Comparison of ENCODE assay signal across 9 cellular contexts in genomic region chr3:129276385-129276784, GRCh38. TPM values are rescaled to one million over a fixed set of nuclear protein-coding genes. Genes with fewer than 3 reads are reported as not detected.
DNase-seq lines count a peak whose midpoint lies in the region; ATAC-seq and TF ChIP-seq lines count a peak whose summit lies in the region.
"Had no signal": no experiment of that assay in that cellular context is flagged by ENCODE, and none has a peak within 500 bp of the region (broad histone marks: within the 10 kb centered on the region; RNA-seq: fewer than 3 reads in every experiment).

No MANE protein-coding gene starts in this region.

- H3K36me3 Mint-ChIP-seq in activated CD4-positive, alpha-beta T cell treated with anti-CD3 and anti-CD28 coated beads, Interleukin-2, amount 10 ng/mL, durations not matched to agents 7 days and 5 days (ENCODE audit: low read depth), result peaks cover 63% of the 10 kb centered on the region
- peaks cover 4 to 74% (median 9%) of the 10 kb centered on the region in 3 donors for H3K36me3 Mint-ChIP-seq in naive thymus-derived CD8-positive, alpha-beta T cell
- peaks cover 70% of the 10 kb centered on the region for H3K36me3 Mint-ChIP-seq in activated T-helper 2 cell treated with anti-CD3 and anti-CD28 coated beads, Interferon-gamma antibody, Interleukin-2, Interleukin-4, amounts not matched to agents 10 μg/mL and 5 μg/mL and 100 μg/mL, durations not matched to agents 14 hours and 24 hours and 36 hours (ENCODE audit: low read depth)

- no TSS peak for BruUV-seq in PC-3 (replicated peaks; lab: Mats Ljungman, UMichigan)

- POLR2A ChIA-PET in activated CD4-positive, alpha-beta T cell treated with anti-CD3 and anti-CD28 coated beads, Interleukin-2, amount 10 ng/mL, durations not matched to agents 7 days and 5 days (lab: Charles Lee), result no interaction called here
- POLR2A ChIA-PET in naive thymus-derived CD8-positive, alpha-beta T cell (lab: Charles Lee), result interaction anchor here (0.6 to 5.0 kb wide), 4 partner anchors 38 to 552 kb away, joined by 3 to 151 read pairs (median 4); a partner anchor contains a TSS
- POLR2A ChIA-PET in PC-3 (lab: Charles Lee; ENCODE audit: unreplicated experiment), result no interaction called here

- no peaks in the 10 kb centered on the region for H3F3A ChIP-seq in PC-3 (ENCODE audit: low read length, unreplicated experiment)

- H3K4me1 Mint-ChIP-seq in activated CD4-positive, alpha-beta T cell treated with anti-CD3 and anti-CD28 coated beads, Interleukin-2, amount 10 ng/mL, durations not matched to agents 7 days and 5 days, result peaks cover 35% of the 10 kb centered on the region
- H3K4me1 Mint-ChIP-seq in naive thymus-derived CD8-positive, alpha-beta T cell, result peaks cover 20 to 47% (median 25%) of the 10 kb centered on the region in 4 donors
- peaks cover 24% of the 10 kb centered on the region for H3K4me1 Mint-ChIP-seq in activated T-helper 2 cell treated with anti-CD3 and anti-CD28 coated beads, Interferon-gamma antibody, Interleukin-2, Interleukin-4, amounts not matched to agents 10 μg/mL and 5 μg/mL and 100 μg/mL, durations not matched to agents 14 hours and 24 hours and 36 hours (ENCODE audit: low read depth)

- H3K27ac ChIP-seq in PC-3 (ENCODE audit: low read length), result no peak overlapping the region

- H3K27me3 ChIP-seq in PC-3 (ENCODE audit: low read length), result no peaks in the 10 kb centered on the region

- H3K27ac Mint-ChIP-seq in activated CD4-positive, alpha-beta T cell treated with anti-CD3 and anti-CD28 coated beads, Interleukin-2, amount 10 ng/mL, durations not matched to agents 7 days and 5 days, result no peak overlapping the region
- peak overlapping the region in 8 of 10 donors; percentile 40 to 78 (median 58) for H3K27ac Mint-ChIP-seq in naive thymus-derived CD8-positive, alpha-beta T cell
- no peak overlapping the region for H3K27ac Mint-ChIP-seq in activated T-helper 2 cell treated with anti-CD3 and anti-CD28 coated beads, Interferon-gamma antibody, Interleukin-2, Interleukin-4, amounts not matched to agents 10 μg/mL and 5 μg/mL and 100 μg/mL, durations not matched to agents 14 hours and 24 hours and 36 hours
- H3K27ac Mint-ChIP-seq: mesothelial cell of epicardium had no signal

- H3K4me1 ChIP-seq in PC-3 (ENCODE audit: insufficient read depth, low read length), result peaks cover 8% of the 10 kb centered on the region; the same call in 1 of the 2 replicates

- no peaks in the 10 kb centered on the region for H4K20me1 ChIP-seq in PC-3 (ENCODE audit: low read length)

- no peak overlapping the region for H3K4me3 ChIP-seq in PC-3 (ENCODE audit: low read length)

- no peak overlapping the region for H3K4me3 Mint-ChIP-seq in activated CD4-positive, alpha-beta T cell treated with anti-CD3 and anti-CD28 coated beads, Interleukin-2, amount 10 ng/mL, durations not matched to agents 7 days and 5 days
- peak overlapping the region in 2 of 10 donors; percentile 57 to 60 for H3K4me3 Mint-ChIP-seq in naive thymus-derived CD8-positive, alpha-beta T cell
- no peak overlapping the region for H3K4me3 Mint-ChIP-seq in activated T-helper 2 cell treated with anti-CD3 and anti-CD28 coated beads, Interferon-gamma antibody, Interleukin-2, Interleukin-4, amounts not matched to agents 10 μg/mL and 5 μg/mL and 100 μg/mL, durations not matched to agents 14 hours and 24 hours and 36 hours (ENCODE audit: low read depth)
- H3K4me3 Mint-ChIP-seq: mesothelial cell of epicardium had no signal

- H3K9me3 Mint-ChIP-seq in activated CD4-positive, alpha-beta T cell treated with anti-CD3 and anti-CD28 coated beads, Interleukin-2, amount 10 ng/mL, durations not matched to agents 7 days and 5 days, result no peaks in the 10 kb centered on the region
- H3K9me3 Mint-ChIP-seq in naive thymus-derived CD8-positive, alpha-beta T cell, result no peaks in the 10 kb centered on the region
- H3K9me3 Mint-ChIP-seq in activated T-helper 2 cell treated with anti-CD3 and anti-CD28 coated beads, Interferon-gamma antibody, Interleukin-2, Interleukin-4, amounts not matched to agents 10 μg/mL and 5 μg/mL and 100 μg/mL, durations not matched to agents 14 hours and 24 hours and 36 hours, result no peaks in the 10 kb centered on the region
- H3K9me3 Mint-ChIP-seq: mesothelial cell of epicardium had no signal

- H3K27me3 Mint-ChIP-seq in activated CD4-positive, alpha-beta T cell treated with anti-CD3 and anti-CD28 coated beads, Interleukin-2, amount 10 ng/mL, durations not matched to agents 7 days and 5 days, result no peaks in the 10 kb centered on the region
- no peaks in the 10 kb centered on the region for H3K27me3 Mint-ChIP-seq in naive thymus-derived CD8-positive, alpha-beta T cell
- no peaks in the 10 kb centered on the region for H3K27me3 Mint-ChIP-seq in activated T-helper 2 cell treated with anti-CD3 and anti-CD28 coated beads, Interferon-gamma antibody, Interleukin-2, Interleukin-4, amounts not matched to agents 10 μg/mL and 5 μg/mL and 100 μg/mL, durations not matched to agents 14 hours and 24 hours and 36 hours (ENCODE audit: low read depth)

- TF ChIP-seq CTCF in PC-3 (conservative IDR thresholded peaks at IDR 0.05; ENCODE audit: low read depth, low read length), result no peak

- no peaks in the 10 kb centered on the region for H3K9me3 ChIP-seq in PC-3 (ENCODE audit: low read length)

- no peak overlapping the region for H3K4me2 ChIP-seq in PC-3 (ENCODE audit: low read length)

- CTCF ChIA-PET in activated CD4-positive, alpha-beta T cell treated with anti-CD3 and anti-CD28 coated beads, Interleukin-2, amount 10 ng/mL, durations not matched to agents 7 days and 5 days (lab: Charles Lee), result interaction anchor here (0.5 to 1.1 kb wide), 4 partner anchors 11 to 78 kb away, joined by 3 to 4 read pairs (median 4); no protein-coding TSS in a partner anchor
- CTCF ChIA-PET in PC-3 (lab: Charles Lee), result no interaction called here

- peaks cover 23% of the 10 kb centered on the region for H3K79me2 ChIP-seq in PC-3 (ENCODE audit: low read length)

- peaks cover 23% of the 10 kb centered on the region for H3K36me3 ChIP-seq in PC-3 (ENCODE audit: low read depth, low read length)

- intact Hi-C loops in PC-3 (cut with micrococcal nuclease), result loop anchor here (5.0 kb wide), 1 partner anchor 36 kb away; no protein-coding TSS in a partner anchor
- intact Hi-C loops in activated T-helper 2 cell treated with anti-CD3 and anti-CD28 coated beads, Interferon-gamma antibody, Interleukin-2, Interleukin-4, amounts not matched to agents 10 μg/mL and 5 μg/mL and 100 μg/mL, durations not matched to agents 14 hours and 24 hours and 36 hours (cut with micrococcal nuclease), result no loop called here

- no peak overlapping the region for H3K9ac ChIP-seq in PC-3 (ENCODE audit: low read length)

- DNase-seq in activated CD4-positive, alpha-beta T cell treated with anti-CD3 and anti-CD28 coated beads for 48 hours, result peak; percentile 43
- DNase-seq in activated CD4-positive, alpha-beta T cell treated with anti-CD3 and anti-CD28 coated beads, Interleukin-2, amount 10 ng/mL, durations not matched to agents 7 days and 5 days, result no peak
- DNase-seq in naive thymus-derived CD8-positive, alpha-beta T cell, result peak in 1 of 10 donors; percentile 33
- no peak for DNase-seq in PC-3
- no peak for DNase-seq in NCI-H1092 (lab: John Stamatoyannopoulos, UW)
- DNase-seq in activated T-helper 2 cell treated with anti-CD3 and anti-CD28 coated beads, Interferon-gamma antibody, Interleukin-2, Interleukin-4, amounts not matched to agents 10 μg/mL and 5 μg/mL and 100 μg/mL, durations not matched to agents 14 hours and 24 hours and 36 hours (ENCODE audit: low spot score), result no peak

- no peaks in the 10 kb centered on the region for H3K9me2 ChIP-seq in PC-3 (replicated peaks; ENCODE audit: low read length)

- ATAC-seq in GM21619 (IDR thresholded peaks at IDR 0.05; ENCODE audit: unreplicated experiment) (peak; percentile 84), HG03460 (IDR thresholded peaks at IDR 0.05; ENCODE audit: unreplicated experiment) (peak; percentile 85), PC-3 (no peak)
- ATAC-seq in naive thymus-derived CD8-positive, alpha-beta T cell, result no peak

- no peak overlapping the region for H2AFZ ChIP-seq in PC-3 (ENCODE audit: low read length)

RNA-seq across cellular contexts. Expression of gene HMCES, which starts 2.3 kb away (rescaled TPM):
- total RNA-seq in activated CD4-positive, alpha-beta T cell treated with anti-CD3 and anti-CD28 coated beads, Interleukin-2, amount 10 ng/mL, durations not matched to agents 7 days and 5 days, result 10 to 100 TPM; 45.5 to 51.2 TPM
- total RNA-seq in naive thymus-derived CD8-positive, alpha-beta T cell, result 10 to 100 TPM; 54.5 to 62.2 TPM
- polyA plus RNA-seq in naive thymus-derived CD8-positive, alpha-beta T cell, result 100 to 1,000 TPM in 1 of 3 donors, 10 to 100 TPM in 2; 82.2 to 112 (median 83.9) TPM
- 28.8 and 34.3 TPM in 2 replicates for total RNA-seq in PC-3 (2014; rRNA removed)
- total RNA-seq in activated T-helper 2 cell treated with anti-CD3 and anti-CD28 coated beads, Interferon-gamma antibody, Interleukin-2, Interleukin-4, amounts not matched to agents 10 μg/mL and 5 μg/mL and 100 μg/mL, durations not matched to agents 14 hours and 24 hours and 36 hours, result 63.6 and 70.7 TPM in 2 replicates

RNA-seq across cellular contexts. Expression of gene COPG1, which starts 27.0 kb away (rescaled TPM):
- total RNA-seq in activated CD4-positive, alpha-beta T cell treated with anti-CD3 and anti-CD28 coated beads, Interleukin-2, amount 10 ng/mL, durations not matched to agents 7 days and 5 days, result 100 to 1,000 TPM; 110 to 136 TPM
- 100 to 1,000 TPM; 106 to 113 TPM for total RNA-seq in naive thymus-derived CD8-positive, alpha-beta T cell
- polyA plus RNA-seq in naive thymus-derived CD8-positive, alpha-beta T cell, result 10 to 100 TPM; 54.0 to 75.5 (median 58.5) TPM
- total RNA-seq in PC-3 (2014; rRNA removed), result 124 and 152 TPM in 2 replicates
- 182 and 187 TPM in 2 replicates for total RNA-seq in activated T-helper 2 cell treated with anti-CD3 and anti-CD28 coated beads, Interferon-gamma antibody, Interleukin-2, Interleukin-4, amounts not matched to agents 10 μg/mL and 5 μg/mL and 100 μg/mL, durations not matched to agents 14 hours and 24 hours and 36 hours

Comparison
In these comparisons a context has a peak if more than half of its experiments do, and no peak if none do; other contexts are left out.
1. H3K27ac Mint-ChIP-seq: peak in naive thymus-derived CD8-positive, alpha-beta T cell (8 of 10); none in activated CD4-positive, alpha-beta T cell treated with anti-CD3 and anti-CD28 coated beads, Interleukin-2, amount 10 ng/mL, durations not matched to agents 7 days and 5 days (single experiment) and activated T-helper 2 cell treated with anti-CD3 and anti-CD28 coated beads, Interferon-gamma antibody, Interleukin-2, Interleukin-4, amounts not matched to agents 10 μg/mL and 5 μg/mL and 100 μg/mL, durations not matched to agents 14 hours and 24 hours and 36 hours (single experiment).
2. ATAC-seq: peak in GM21619 (single experiment) and HG03460 (single experiment); none in naive thymus-derived CD8-positive, alpha-beta T cell (0 of 2) and PC-3 (single experiment).